ENCODE assay signal across 38 cellular contexts in genomic region chrX:9992061-9992460, GRCh38. TPM values are rescaled to one million over a fixed set of nuclear protein-coding genes. Genes with fewer than 3 reads are reported as not detected.
"Had no signal": no experiment of that assay in that cellular context is flagged by ENCODE, and none has a peak within 500 bp of the region (broad histone marks: within the 10 kb centered on the region; RNA-seq: fewer than 3 reads in every experiment).

No MANE protein-coding gene starts in this region.

- H3K9ac ChIP-seq: KMS-11 had no signal

- H3K36me3 ChIP-seq: MG63 had no signal

- DNase-seq: Karpas-422, Kasumi-1, MG63, MM.1S, MV-4-11, NCI-H1048, NCI-H1092, NCI-H1092 treated with DMSO at 0.1 percent for 48 hours, NCI-H1105, NCI-H1105 treated with DMSO at 0.1 percent for 48 hours, NCI-H1417, NCI-H1417 treated with DMSO at 0.1 percent for 48 hours, NCI-H1436, NCI-H1436 treated with DMSO at 0.1 percent for 48 hours, NCI-H146, NCI-H1694, NCI-H1694 treated with DMSO at 0.1 percent for 48 hours, NCI-H187, NCI-H187 treated with DMSO at 0.1 percent for 48 hours, NCI-H1930, NCI-H2029, NCI-H2029 treated with DMSO at 0.1 percent for 48 hours, NCI-H2081, NCI-H2081 treated with DMSO at 0.1 percent for 48 hours, NCI-H2107, NCI-H2171, NCI-H2171 treated with DMSO at 0.1 percent for 48 hours, NCI-H2227 treated with DMSO at 0.1 percent for 48 hours, NCI-H226, NCI-H345, NCI-H446, NCI-H446 treated with DMSO at 0.1 percent for 48 hours, NCI-H510A had no signal

- H3K27ac ChIP-seq: KMS-11 had no signal

- H3K4me3 ChIP-seq: MG63 had no signal

- H3K4me2 ChIP-seq: KMS-11 had no signal

- H3K27me3 ChIP-seq: MG63 had no signal

RNA-seq across cellular contexts. Expression of gene CLDN34, which starts 24.9 kb away (rescaled TPM):
- total RNA-seq: LHCN-M2, M059J, MCF 10A, NCI-H460 had no signal
